Comparison of ENCODE assay signal across 28 cellular contexts in the genomic region with DNA sequence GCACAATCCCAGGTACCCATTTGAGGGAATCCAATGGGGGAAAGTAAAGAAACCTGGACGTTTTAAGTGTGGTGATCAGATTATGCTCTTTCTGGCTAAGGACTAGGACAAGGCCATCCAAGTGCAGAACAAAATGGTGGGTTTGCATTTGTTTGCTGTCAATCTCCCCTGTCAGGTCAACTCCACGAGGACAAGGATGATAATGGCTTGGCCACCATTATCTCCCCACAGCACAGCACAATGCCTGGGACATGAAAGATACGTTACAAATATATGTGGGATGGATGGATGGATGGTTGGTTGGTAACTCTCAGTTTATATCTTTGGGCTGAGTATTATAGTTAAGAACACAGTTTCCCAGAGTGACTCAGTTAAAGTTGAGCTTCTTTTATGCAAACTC.
"Had no signal": no experiment of that assay in that cellular context is flagged by ENCODE, and none has a peak within 500 bp of the region (broad histone marks: within the 10 kb centered on the region; RNA-seq: fewer than 3 reads in every experiment).

No MANE protein-coding gene starts in this region.

- FAIRE-seq: colon, endometrium, endothelial cell of umbilical vein, frontal cortex had no signal

- H3K9me3 Mint-ChIP-seq: endodermal cell had no signal

- ATAC-seq: effector memory CD8-positive, alpha-beta T cell; esophagus mucosa; foreskin keratinocyte; gastrocnemius medialis; gastroesophageal sphincter; heart left ventricle; heart right ventricle had no signal

- H3K27me3 ChIP-seq: colonic mucosa, foreskin keratinocyte, gastrocnemius medialis had no signal

- H3K4me3 Mint-ChIP-seq: dendritic cell treated with granulocyte-macrophage colony-stimulating factor and Interleukin-4, amounts not matched to agents 40 ng/mL and 50 ng/mL, for 4 days; effector memory CD8-positive, alpha-beta T cell; endodermal cell had no signal

- H3K27ac ChIP-seq: colonic mucosa, coronary artery, dorsolateral prefrontal cortex, epithelial cell of prostate, esophagus squamous epithelium, foreskin keratinocyte, gastrocnemius medialis, gastroesophageal sphincter, heart left ventricle, heart right ventricle had no signal

- H3K9me3 ChIP-seq: colonic mucosa, gastrocnemius medialis had no signal

- H3K4me3 ChIP-seq: colonic mucosa, coronary artery, dorsolateral prefrontal cortex, esophagus squamous epithelium, gastrocnemius medialis, gastroesophageal sphincter, heart left ventricle, heart right ventricle had no signal

- H3K36me3 ChIP-seq: colonic mucosa, esophagus squamous epithelium, gastrocnemius medialis, gastroesophageal sphincter, heart left ventricle, heart right ventricle had no signal

- H3K4me1 ChIP-seq: colonic mucosa, esophagus squamous epithelium, foreskin keratinocyte, gastrocnemius medialis, gastroesophageal sphincter, heart left ventricle, heart right ventricle had no signal

- H3K27ac Mint-ChIP-seq: dendritic cell treated with granulocyte-macrophage colony-stimulating factor and Interleukin-4, amounts not matched to agents 40 ng/mL and 50 ng/mL, for 4 days; effector memory CD8-positive, alpha-beta T cell; endodermal cell had no signal

- H3K27me3 Mint-ChIP-seq: dendritic cell treated with granulocyte-macrophage colony-stimulating factor and Interleukin-4, amounts not matched to agents 40 ng/mL and 50 ng/mL, for 4 days had no signal

- DNase-seq: colonic mucosa; cortex of kidney; dermis blood vessel endothelial cell; dorsolateral prefrontal cortex; effector CD4-positive, alpha-beta T cell; effector CD8-positive, alpha-beta T cell; effector memory CD4-positive, alpha-beta T cell; effector memory CD8-positive, alpha-beta T cell; endodermal cell; erythroblast; esophagus squamous epithelium; foreskin fibroblast; foreskin keratinocyte; foreskin melanocyte; gastrocnemius medialis; glutamatergic neuron; head of caudate nucleus; heart left ventricle; heart right ventricle had no signal
